In the genomic region with DNA sequence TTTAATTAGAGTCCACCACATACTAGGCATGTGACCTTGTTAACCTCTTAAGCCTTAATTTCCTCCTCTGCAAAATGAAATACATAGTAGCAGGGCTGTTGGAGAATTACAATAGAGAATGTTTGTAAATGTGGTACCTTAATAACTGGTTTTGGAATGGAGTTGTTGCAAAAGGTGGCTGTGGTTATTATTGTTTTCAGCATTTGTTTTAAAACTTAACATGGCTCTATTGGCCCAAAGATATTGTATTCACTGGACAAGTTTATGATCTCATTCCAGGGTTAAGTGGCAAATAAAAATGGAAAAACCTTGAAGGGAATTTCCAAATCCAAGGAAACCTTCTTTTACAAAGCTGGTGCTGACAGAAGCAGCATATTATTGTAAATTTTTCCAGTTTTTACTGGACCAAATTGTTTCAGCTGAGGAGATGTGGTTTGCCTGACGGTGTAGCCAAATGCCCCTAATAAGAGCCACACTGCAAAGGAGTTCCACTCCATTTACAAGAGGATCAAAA, we compare ENCODE assay signal across 24 cellular contexts. TPM values are rescaled to one million over a fixed set of nuclear protein-coding genes. Genes with fewer than 3 reads are reported as not detected.
"Had no signal": no experiment of that assay in that cellular context is flagged by ENCODE, and none has a peak within 500 bp of the region (broad histone marks: within the 10 kb centered on the region; RNA-seq: fewer than 3 reads in every experiment).

No MANE protein-coding gene starts in this region.

- H3K9me3 ChIP-seq: pancreas, prostate gland, right lobe of liver, sigmoid colon, stomach, thoracic aorta, thyroid gland, tibial nerve, upper lobe of right lung, uterus had no signal

- ATAC-seq: naive thymus-derived CD4-positive, alpha-beta T cell; natural killer cell; pancreas; right cardiac atrium; right lobe of liver; stimulated activated effector memory CD8-positive, alpha-beta T cell treated with anti-CD3 and anti-CD28 coated beads, Interleukin-12 subunit alpha, Interleukin-12 subunit beta, amount 100 ng/mL, for 72 hours; stimulated activated naive B cell treated with anti-CD40 and anti-IgM and Interleukin-4, amounts not matched to agents 10 μg/mL and 1 μg/mL and 100 μg/mL, for 72 hours; upper lobe of right lung had no signal

- H2AFZ ChIP-seq: neural progenitor cell had no signal

- H3K27me3 ChIP-seq: neural progenitor cell, pancreas, right lobe of liver, thyroid gland, upper lobe of right lung, uterus had no signal

- H3K27ac ChIP-seq: neural progenitor cell, pancreas, prostate gland, right lobe of liver, sigmoid colon, stomach, thyroid gland, upper lobe of right lung, uterus had no signal

- H3K36me3 ChIP-seq: neural progenitor cell, pancreas, prostate gland, sigmoid colon, stomach, thoracic aorta, thyroid gland, tibial nerve, upper lobe of right lung, uterus had no signal

- H3K4me3 ChIP-seq: neural progenitor cell, pancreas, prostate gland, right lobe of liver, sigmoid colon, stomach, thoracic aorta, thyroid gland, tibial nerve, upper lobe of right lung, uterus had no signal

- H3K4me2 ChIP-seq: neural progenitor cell had no signal

- DNase-seq: naive thymus-derived CD4-positive, alpha-beta T cell; natural killer cell; occipital lobe; pancreas; right cardiac atrium; right lobe of liver; sigmoid colon; small intestine; stimulated activated CD4-positive, alpha-beta T cell treated with anti-CD3 and anti-CD28 coated beads, Interleukin-15, amount 100 ng/mL, for 24 hours; stimulated activated CD4-positive, alpha-beta T cell treated with anti-CD3 and anti-CD28 coated beads, Interleukin-2, amount 100 ng/mL, for 24 hours; stimulated activated CD4-positive, alpha-beta T cell treated with anti-CD3 and anti-CD28 coated beads, Interleukin-2, amount 100 ng/mL, for 48 hours; stimulated activated CD4-positive, alpha-beta T cell treated with anti-CD3 and anti-CD28 coated beads, Interleukin-4, amount 100 ng/mL, for 24 hours; stimulated activated naive B cell treated with anti-CD40 and anti-IgM and Interleukin-4, amounts not matched to agents 10 μg/mL and 1 μg/mL and 100 μg/mL, for 72 hours; stimulated activated naive CD4-positive, alpha-beta T cell treated with Interleukin-2 at 50 U/mL for 16 hours; stomach; thyroid gland; trophoblast cell; upper lobe of right lung; uterus had no signal

- H3K9ac ChIP-seq: neural progenitor cell had no signal

- H3K4me1 ChIP-seq: pancreas, prostate gland, right lobe of liver, sigmoid colon, stomach, thyroid gland, upper lobe of right lung, uterus had no signal

RNA-seq across cellular contexts. Expression of gene ADRA1B, which starts 45.0 kb away (rescaled TPM):
- total RNA-seq: natural killer cell had no signal
- polyA plus RNA-seq: naive thymus-derived CD4-positive, alpha-beta T cell had no signal
